In genomic region chr5:151461312-151461711, GRCh38 we compare ENCODE assay signal across 15 cellular contexts. TPM values are rescaled to one million over a fixed set of nuclear protein-coding genes. Genes with fewer than 3 reads are reported as not detected.
DNase-seq lines count a peak whose midpoint lies in the region; ATAC-seq and TF ChIP-seq lines count a peak whose summit lies in the region.
"Had no signal": no experiment of that assay in that cellular context is flagged by ENCODE, and none has a peak within 500 bp of the region (broad histone marks: within the 10 kb centered on the region; RNA-seq: fewer than 3 reads in every experiment).

No MANE protein-coding gene starts in this region.

- no peak overlapping the region for H3K23ac ChIP-seq in trophoblast cell (ENCODE audit: low read length)

- in situ Hi-C loops in ACHN (cut with HindIII; ENCODE audit: low pct_ligation_motif_present, low pct_unique_long_range_greater_than_20kb, low sequenced_read_pairs): no loop called here

- no peak overlapping the region for H2BK120ac ChIP-seq in trophoblast cell (ENCODE audit: insufficient read depth, low read length, poor library complexity)

- H4K8ac ChIP-seq in trophoblast cell (ENCODE audit: low read depth, low read length): no peak overlapping the region

- H4K12ac ChIP-seq in trophoblast cell (ENCODE audit: low read depth, low read length): no peak overlapping the region

- ATAC-seq in GM19035 (IDR thresholded peaks at IDR 0.05; ENCODE audit: unreplicated experiment) (peak; percentile 99), GM21737 (IDR thresholded peaks at IDR 0.05; ENCODE audit: unreplicated experiment) (peak; percentile 87), HG03159 (IDR thresholded peaks at IDR 0.05; ENCODE audit: unreplicated experiment) (peak; percentile 94)
- ATAC-seq: A549 had no signal

- H3K18ac ChIP-seq in trophoblast cell (ENCODE audit: low read length): no peak overlapping the region

- no peaks in the 10 kb centered on the region for H4K20me1 ChIP-seq in hepatocyte (ENCODE audit: insufficient read depth, poor library complexity, severe bottlenecking)

- no peak overlapping the region for H2AK5ac ChIP-seq in trophoblast cell (ENCODE audit: low read length)

- WGBS in hepatocyte (ENCODE audit: low lambda C conversion rate, missing lambda C conversion rate): 90% methylated on average over 3 of the region's 3 CpGs
- WGBS in trophoblast cell (ENCODE audit: extremely low coverage, insufficient coverage, insufficient read length): no CpG with 5 or more reads among the region's 3 CpGs

- TF ChIP-seq CTCF in hepatocyte (IDR thresholded peaks at IDR 0.05; ENCODE audit: poor library complexity): no peak

- no peaks in the 10 kb centered on the region for H3K79me1 ChIP-seq in trophoblast cell (ENCODE audit: low read length)

- H3K27ac ChIP-seq in hepatocyte (no peak overlapping the region), trophoblast cell (ENCODE audit: low read depth, low read length) (no peak overlapping the region)
- H3K27ac ChIP-seq: A549, esophagus muscularis mucosa, sigmoid colon had no signal

- H3K79me2 ChIP-seq in hepatocyte: peaks cover 18% of the 10 kb centered on the region
- H3K79me2 ChIP-seq in trophoblast cell (ENCODE audit: control insufficient read depth, insufficient read depth, low read length, poor library complexity): no peaks in the 10 kb centered on the region

- no peak overlapping the region for H3K4ac ChIP-seq in trophoblast cell (ENCODE audit: low read depth, low read length)

- H3K9me3 ChIP-seq in hepatocyte (ENCODE audit: low read depth) (no peaks in the 10 kb centered on the region), trophoblast cell (ENCODE audit: insufficient read depth, low read depth, low read length) (no peaks in the 10 kb centered on the region)
- H3K9me3 ChIP-seq: A549, esophagus muscularis mucosa, sigmoid colon had no signal

- H3K36me3 ChIP-seq in hepatocyte (replicated peaks; ENCODE audit: insufficient read depth, low read depth) (no peaks in the 10 kb centered on the region), trophoblast cell (ENCODE audit: control insufficient read depth in 1 of 2, insufficient read depth in 2 of 2, low read length in 2 of 2) (peaks cover 2 to 6% of the 10 kb centered on the region in 2 experiments)

- H2BK12ac ChIP-seq in trophoblast cell (ENCODE audit: low read length): no peak overlapping the region

- DNase-seq in DMS79 treated with DMSO at 0.1 percent for 48 hours (lab: John Stamatoyannopoulos, UW) (peak; percentile 29), ACHN (no peak), hepatocyte (ENCODE audit: low spot score) (no peak), trophoblast cell (no peak)
- DNase-seq in stimulated activated CD4-positive, alpha-beta T cell treated with anti-CD3 and anti-CD28 coated beads, Interleukin-1b, Interleukin-23, amount 100 ng/mL, for 48 hours: no peak
- DNase-seq: H9, immature natural killer cell, Karpas-422, NCI-H2171 treated with DMSO at 0.1 percent for 48 hours, sigmoid colon had no signal

- H4K91ac ChIP-seq in trophoblast cell (ENCODE audit: low read depth, low read length): no peak overlapping the region

- no peak overlapping the region for H3K14ac ChIP-seq in trophoblast cell (ENCODE audit: low read length)

- no peak overlapping the region for H2AFZ ChIP-seq in hepatocyte
- H2AFZ ChIP-seq in trophoblast cell (ENCODE audit: insufficient read depth, low read length, poor library complexity): no peak overlapping the region

- H3K4me3 ChIP-seq in hepatocyte: no peak overlapping the region
- no peak overlapping the region for H3K4me3 ChIP-seq in trophoblast cell (ENCODE audit: low read depth, low read length)
- H3K4me3 ChIP-seq: A549, esophagus muscularis mucosa, sigmoid colon had no signal

- H2BK5ac ChIP-seq in trophoblast cell (ENCODE audit: low read depth, low read length, poor library complexity): no peak overlapping the region

- no peaks in the 10 kb centered on the region for H3K9me2 ChIP-seq in hepatocyte (replicated peaks; ENCODE audit: insufficient read depth)

- H3K27me3 ChIP-seq in hepatocyte (no peaks in the 10 kb centered on the region), trophoblast cell (ENCODE audit: insufficient read depth, low read length) (no peaks in the 10 kb centered on the region)
- H3K27me3 ChIP-seq: esophagus muscularis mucosa, sigmoid colon had no signal

- no peak overlapping the region for H3K9ac ChIP-seq in trophoblast cell (ENCODE audit: low read length)

- H3K4me2 ChIP-seq in hepatocyte (no peak overlapping the region), trophoblast cell (ENCODE audit: low read length) (no peak overlapping the region)
- H3K4me2 ChIP-seq: A549 had no signal

- H3K4me1 ChIP-seq in hepatocyte (ENCODE audit: insufficient read depth) (peaks cover 3% of the 10 kb centered on the region), trophoblast cell (ENCODE audit: control insufficient read depth in 1 of 2, insufficient read depth in 2 of 2, low read length in 2 of 2) (peaks cover 8 to 13% of the 10 kb centered on the region in 2 experiments)
- H3K4me1 ChIP-seq: A549, esophagus muscularis mucosa, sigmoid colon had no signal

RNA-seq across cellular contexts. Expression of gene SLC36A1, which starts 13.9 kb away (rescaled TPM):
- 18.2 and 19.5 TPM in 2 replicates for total RNA-seq in hepatocyte
- polyA plus RNA-seq in hepatocyte: 10.9 and 13.5 TPM in 2 replicates
- 12.4 and 13.2 TPM in 2 replicates for polyA plus RNA-seq in trophoblast cell (2013)
